Comparison of ENCODE assay signal across 21 cellular contexts in genomic region chr14:50366589-50366988, GRCh38. TPM values are rescaled to one million over a fixed set of nuclear protein-coding genes. Genes with fewer than 3 reads are reported as not detected.
DNase-seq lines count a peak whose midpoint lies in the region; ATAC-seq lines count a peak whose summit lies in the region.
"Had no signal": no experiment of that assay in that cellular context is flagged by ENCODE, and none has a peak within 500 bp of the region (broad histone marks: within the 10 kb centered on the region; RNA-seq: fewer than 3 reads in every experiment).

No MANE protein-coding gene starts in this region.

- no peaks in the 10 kb centered on the region for H3K27me3 Mint-ChIP-seq in activated CD8-positive, alpha-beta memory T cell treated with anti-CD3 and anti-CD28 coated beads, Interleukin-2, amount 10 ng/mL, durations not matched to agents 7 days and 5 days
- no peaks in the 10 kb centered on the region for H3K27me3 Mint-ChIP-seq in central memory CD8-positive, alpha-beta T cell
- no peaks in the 10 kb centered on the region for H3K27me3 Mint-ChIP-seq in naive thymus-derived CD8-positive, alpha-beta T cell
- H3K27me3 Mint-ChIP-seq: activated CD4-positive, alpha-beta T cell treated with anti-CD3 and anti-CD28 coated beads, Interleukin-2, amount 10 ng/mL, durations not matched to agents 24 days and 14 days had no signal

- no peak overlapping the region for H3K4me3 Mint-ChIP-seq in activated CD8-positive, alpha-beta memory T cell treated with anti-CD3 and anti-CD28 coated beads, Interleukin-2, amount 10 ng/mL, durations not matched to agents 7 days and 5 days
- peak overlapping the region; percentile 41 for H3K4me3 Mint-ChIP-seq in central memory CD8-positive, alpha-beta T cell
- H3K4me3 Mint-ChIP-seq in naive thymus-derived CD8-positive, alpha-beta T cell = peak overlapping the region in 2 of 10 donors; percentile 49 to 52
- H3K4me3 Mint-ChIP-seq: activated CD4-positive, alpha-beta T cell treated with anti-CD3 and anti-CD28 coated beads, Interleukin-2, amount 10 ng/mL, durations not matched to agents 24 days and 14 days; neural progenitor cell had no signal

- peak overlapping the region; percentile 0 for H3K27ac Mint-ChIP-seq in activated CD8-positive, alpha-beta memory T cell treated with anti-CD3 and anti-CD28 coated beads, Interleukin-2, amount 10 ng/mL, durations not matched to agents 7 days and 5 days
- peak overlapping the region; percentile 91 for H3K27ac Mint-ChIP-seq in central memory CD8-positive, alpha-beta T cell (ENCODE audit: low read depth)
- H3K27ac Mint-ChIP-seq in naive thymus-derived CD8-positive, alpha-beta T cell = peak overlapping the region in 9 of 10 donors; percentile 23 to 83 (median 72)
- H3K27ac Mint-ChIP-seq: activated CD4-positive, alpha-beta T cell treated with anti-CD3 and anti-CD28 coated beads, Interleukin-2, amount 10 ng/mL, durations not matched to agents 24 days and 14 days; neural progenitor cell had no signal

- POLR2A ChIA-PET in naive thymus-derived CD8-positive, alpha-beta T cell (lab: Charles Lee) = no interaction called here

- H3K4me1 Mint-ChIP-seq in activated CD8-positive, alpha-beta memory T cell treated with anti-CD3 and anti-CD28 coated beads, Interleukin-2, amount 10 ng/mL, durations not matched to agents 7 days and 5 days = peaks cover 31% of the 10 kb centered on the region
- H3K4me1 Mint-ChIP-seq in central memory CD8-positive, alpha-beta T cell = peaks cover 35% of the 10 kb centered on the region
- peaks cover 21 to 37% (median 34%) of the 10 kb centered on the region in 4 donors for H3K4me1 Mint-ChIP-seq in naive thymus-derived CD8-positive, alpha-beta T cell
- H3K4me1 Mint-ChIP-seq: neural progenitor cell had no signal

- H3K9me3 Mint-ChIP-seq in activated CD8-positive, alpha-beta memory T cell treated with anti-CD3 and anti-CD28 coated beads, Interleukin-2, amount 10 ng/mL, durations not matched to agents 7 days and 5 days (ENCODE audit: low read depth) = peaks cover 2% of the 10 kb centered on the region
- no peaks in the 10 kb centered on the region for H3K9me3 Mint-ChIP-seq in central memory CD8-positive, alpha-beta T cell
- no peaks in the 10 kb centered on the region for H3K9me3 Mint-ChIP-seq in naive thymus-derived CD8-positive, alpha-beta T cell
- H3K9me3 Mint-ChIP-seq: activated CD4-positive, alpha-beta T cell treated with anti-CD3 and anti-CD28 coated beads, Interleukin-2, amount 10 ng/mL, durations not matched to agents 24 days and 14 days; neural progenitor cell had no signal

- CTCF ChIA-PET in activated CD8-positive, alpha-beta memory T cell treated with anti-CD3 and anti-CD28 coated beads, Interleukin-2, amount 10 ng/mL, durations not matched to agents 7 days and 5 days (lab: Charles Lee) = interaction anchor here (1.6 kb wide), 1 partner anchor 11 kb away, joined by 4 read pairs; no protein-coding TSS in a partner anchor

- no peak for DNase-seq in activated CD8-positive, alpha-beta memory T cell treated with anti-CD3 and anti-CD28 coated beads, Interleukin-2, amount 10 ng/mL, durations not matched to agents 7 days and 5 days
- no peak for DNase-seq in activated CD8-positive, alpha-beta memory T cell treated with anti-CD3 and anti-CD28 coated beads for 24 hours
- DNase-seq in central memory CD8-positive, alpha-beta T cell (ENCODE audit: low spot score in 2 of 2) = peak in 1 of 2 donors; percentile 14
- DNase-seq in naive thymus-derived CD8-positive, alpha-beta T cell = peak in 1 of 10 donors; percentile 5
- DNase-seq in ureter (ENCODE audit: low spot score) (peak; percentile 17), NCI-H1930 (lab: John Stamatoyannopoulos, UW) (no peak)
- DNase-seq: activated CD4-positive, alpha-beta T cell treated with anti-CD3 and anti-CD28 coated beads, Interleukin-2, amount 10 ng/mL, durations not matched to agents 24 days and 14 days; activated gamma-delta T cell; amygdala; caudate nucleus; effector memory CD4-positive, alpha-beta T cell; left cardiac atrium; NCI-H1417; NCI-H526 treated with DMSO at 0.1 percent for 48 hours; stimulated activated CD4-positive, alpha-beta T cell treated with anti-CD3 and anti-CD28 coated beads, Interleukin-2, amount 100 ng/mL, for 48 hours; upper lobe of left lung had no signal

- peaks cover 11% of the 10 kb centered on the region for H3K36me3 Mint-ChIP-seq in activated CD8-positive, alpha-beta memory T cell treated with anti-CD3 and anti-CD28 coated beads, Interleukin-2, amount 10 ng/mL, durations not matched to agents 7 days and 5 days
- H3K36me3 Mint-ChIP-seq in central memory CD8-positive, alpha-beta T cell (ENCODE audit: insufficient read depth) = peaks cover 11% of the 10 kb centered on the region
- H3K36me3 Mint-ChIP-seq in naive thymus-derived CD8-positive, alpha-beta T cell = peaks cover 0 to 3% (median 0%) of the 10 kb centered on the region in 3 donors
- H3K36me3 Mint-ChIP-seq: neural progenitor cell had no signal

- no peak for ATAC-seq in activated CD8-positive, alpha-beta memory T cell treated with anti-CD3 and anti-CD28 coated beads, Interleukin-2, amount 10 ng/mL, durations not matched to agents 7 days and 5 days
- peak; percentile 31 for ATAC-seq in central memory CD8-positive, alpha-beta T cell (replicated peaks; ENCODE audit: extremely low read depth, poor library complexity, severe bottlenecking)
- ATAC-seq in naive thymus-derived CD8-positive, alpha-beta T cell = no peak
- ATAC-seq in GM21786 (IDR thresholded peaks at IDR 0.05; ENCODE audit: unreplicated experiment) (no peak), GM21423 (IDR thresholded peaks at IDR 0.05; ENCODE audit: unreplicated experiment) (no peak)
- ATAC-seq: HCT116, Right ventricle myocardium inferior had no signal

RNA-seq across cellular contexts. Expression of gene CDKL1, which starts 30.1 kb away (rescaled TPM):
- 10 to 100 TPM; 13.5 to 17.6 TPM for total RNA-seq in activated CD8-positive, alpha-beta memory T cell treated with anti-CD3 and anti-CD28 coated beads, Interleukin-2, amount 10 ng/mL, durations not matched to agents 7 days and 5 days
- total RNA-seq in naive thymus-derived CD8-positive, alpha-beta T cell = 1 to 10 TPM; 3.9 to 7.0 TPM
- 1 to 10 TPM in 2 of 3 donors, under 1 TPM in 1; 0.90 to 9.0 (median 1.5) TPM for polyA plus RNA-seq in naive thymus-derived CD8-positive, alpha-beta T cell
- 34.3 TPM for total RNA-seq in ureter

RNA-seq across cellular contexts. Expression of gene DMAC2L, which starts 54.5 kb away (rescaled TPM):
- 10 to 100 TPM; 13.3 to 16.1 TPM for total RNA-seq in activated CD8-positive, alpha-beta memory T cell treated with anti-CD3 and anti-CD28 coated beads, Interleukin-2, amount 10 ng/mL, durations not matched to agents 7 days and 5 days
- total RNA-seq in naive thymus-derived CD8-positive, alpha-beta T cell = 10 to 100 TPM; 21.7 to 22.2 TPM
- polyA plus RNA-seq in naive thymus-derived CD8-positive, alpha-beta T cell = 10 to 100 TPM; 15.7 to 19.4 (median 18.7) TPM
- total RNA-seq in ureter = 31.0 TPM

RNA-seq across cellular contexts. Expression of gene L2HGDH, which starts 54.6 kb away (rescaled TPM):
- total RNA-seq in activated CD8-positive, alpha-beta memory T cell treated with anti-CD3 and anti-CD28 coated beads, Interleukin-2, amount 10 ng/mL, durations not matched to agents 7 days and 5 days = 10 to 100 TPM; 13.5 to 15.0 TPM
- 1 to 10 TPM; 5.0 to 6.5 TPM for total RNA-seq in naive thymus-derived CD8-positive, alpha-beta T cell
- polyA plus RNA-seq in naive thymus-derived CD8-positive, alpha-beta T cell = 1 to 10 TPM; 2.8 to 5.6 (median 5.3) TPM
- 7.8 TPM for total RNA-seq in ureter

Comparison
In these comparisons a context has a peak if more than half of its experiments do, and no peak if none do; other contexts are left out.
1. H3K27ac Mint-ChIP-seq: peak in every context shown above with its lines; median percentile 91 in central memory CD8-positive, alpha-beta T cell; 72 in naive thymus-derived CD8-positive, alpha-beta T cell; 0 in activated CD8-positive, alpha-beta memory T cell treated with anti-CD3 and anti-CD28 coated beads, Interleukin-2, amount 10 ng/mL, durations not matched to agents 7 days and 5 days.